Comparison of ENCODE assay signal across 18 cellular contexts in the genomic region with DNA sequence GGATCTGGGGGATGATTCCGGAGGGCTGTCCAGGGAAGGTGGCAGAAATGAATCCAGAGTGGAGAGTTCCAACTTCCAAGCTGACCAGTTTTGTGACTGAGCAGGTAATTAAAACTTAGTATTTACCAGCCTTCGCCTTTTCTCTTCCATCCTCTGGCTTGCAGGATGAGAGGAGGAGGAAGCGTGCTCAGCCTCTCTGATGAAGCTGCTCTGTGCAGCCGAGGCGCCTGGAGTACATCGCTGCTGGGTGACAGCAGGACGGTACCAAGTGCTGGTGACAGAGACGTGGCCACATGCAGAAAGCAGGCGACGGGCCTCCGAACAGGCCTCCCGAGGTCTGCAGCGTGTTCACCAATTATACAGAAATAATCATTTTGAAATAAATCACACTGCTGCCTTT.
DNase-seq lines count a peak whose midpoint lies in the region; ATAC-seq and TF ChIP-seq lines count a peak whose summit lies in the region.
"Had no signal": no experiment of that assay in that cellular context is flagged by ENCODE, and none has a peak within 500 bp of the region (broad histone marks: within the 10 kb centered on the region; RNA-seq: fewer than 3 reads in every experiment).

No MANE protein-coding gene starts in this region.

- no peak overlapping the region for H3K4me2 ChIP-seq in neuronal stem cell (ENCODE audit: insufficient read depth, low read length, poor library complexity, severe bottlenecking)
- H3K4me2 ChIP-seq: PC-9 had no signal

- no peak for TF ChIP-seq CTCF in CD4-positive, alpha-beta T cell (IDR thresholded peaks at IDR 0.05)
- no peak for TF ChIP-seq CTCF in activated CD8-positive, alpha-beta T cell treated with anti-CD3 and anti-CD28 coated beads for 36 hours (IDR thresholded peaks at IDR 0.05)
- TF ChIP-seq CTCF in glutamatergic neuron (IDR thresholded peaks at IDR 0.05; ENCODE audit: partially characterized antibody, unreplicated experiment) (no peak), psoas muscle (IDR thresholded peaks at IDR 0.05) (no peak), heart right ventricle (IDR thresholded peaks at IDR 0.05) (no peak)

- peaks cover 53% of the 10 kb centered on the region for H3K36me3 Mint-ChIP-seq in CD4-positive, alpha-beta T cell (ENCODE audit: low read depth)
- peaks cover 35% of the 10 kb centered on the region for H3K36me3 Mint-ChIP-seq in activated CD8-positive, alpha-beta T cell treated with anti-CD3 and anti-CD28 coated beads for 36 hours (ENCODE audit: low read depth)
- no peaks in the 10 kb centered on the region for H3K36me3 Mint-ChIP-seq in glutamatergic neuron (ENCODE audit: unreplicated experiment)
- peaks cover 62% of the 10 kb centered on the region for H3K36me3 Mint-ChIP-seq in activated T-helper 2 cell treated with anti-CD3 and anti-CD28 coated beads, Interferon-gamma antibody, Interleukin-2, Interleukin-4, amounts not matched to agents 10 μg/mL and 5 μg/mL and 100 μg/mL, durations not matched to agents 14 hours and 24 hours and 36 hours (ENCODE audit: low read depth)

- WGBS in neuronal stem cell (ENCODE audit: extremely low coverage in 2 of 2, insufficient read length in 2 of 2, insufficient replicate concordance in 1 of 2), 2 donors = no CpG with 5 or more reads among the region's 13 CpGs
- 80 to 87% (median 83%) methylated on average over 13 of the region's 13 CpGs for WGBS in psoas muscle, 3 donors
- 78 to 80% methylated on average over 13 of the region's 13 CpGs for WGBS in heart right ventricle, 2 donors

- DNase-seq in CD4-positive, alpha-beta T cell = no peak
- no peak for DNase-seq in activated CD8-positive, alpha-beta T cell treated with anti-CD3 and anti-CD28 coated beads for 36 hours
- DNase-seq in glutamatergic neuron (no peak), neuronal stem cell (ENCODE audit: low spot score) (no peak), psoas muscle (no peak), heart right ventricle (no peak), DMS79 treated with DMSO at 0.1 percent for 48 hours (lab: John Stamatoyannopoulos, UW) (no peak)
- DNase-seq in activated T-helper 2 cell treated with anti-CD3 and anti-CD28 coated beads, Interferon-gamma antibody, Interleukin-2, Interleukin-4, amounts not matched to agents 10 μg/mL and 5 μg/mL and 100 μg/mL, durations not matched to agents 14 hours and 24 hours and 36 hours (ENCODE audit: low spot score) = no peak
- DNase-seq: ACHN, EL, HFFc6, IMR-90, NCI-H1417, NCI-H1930, NCI-H2171 treated with DMSO at 0.1 percent for 48 hours, NCI-H774, PC-9 had no signal

- ATAC-seq in CD4-positive, alpha-beta T cell (ENCODE audit: poor library complexity) = no peak
- ATAC-seq in activated CD8-positive, alpha-beta T cell treated with anti-CD3 and anti-CD28 coated beads for 36 hours = no peak
- ATAC-seq in psoas muscle = no peak
- ATAC-seq in heart right ventricle = no peak

- no peak overlapping the region for H2AK5ac ChIP-seq in neuronal stem cell (ENCODE audit: low read depth, low read length)

- CTCF ChIA-PET in CD4-positive, alpha-beta T cell (lab: Charles Lee) = interaction anchor here (1.2 kb wide), 1 partner anchor 11 kb away, joined by 3 read pairs; no protein-coding TSS in a partner anchor
- CTCF ChIA-PET in activated CD8-positive, alpha-beta T cell treated with anti-CD3 and anti-CD28 coated beads for 36 hours (lab: Charles Lee) = interaction anchor here (1.9 kb wide), 1 partner anchor 235 kb away, joined by 7 read pairs; no protein-coding TSS in a partner anchor

- no peaks in the 10 kb centered on the region for H3K79me1 ChIP-seq in neuronal stem cell (ENCODE audit: low read depth, low read length)

- H2BK12ac ChIP-seq in neuronal stem cell (ENCODE audit: low read length) = no peak overlapping the region

- H3K18ac ChIP-seq in neuronal stem cell (ENCODE audit: low read length) = no peak overlapping the region

- no peak overlapping the region for H3K9ac ChIP-seq in neuronal stem cell (ENCODE audit: low read depth, low read length, poor library complexity)

- H2BK5ac ChIP-seq in neuronal stem cell (ENCODE audit: low read length) = no peak overlapping the region

- H4K91ac ChIP-seq in neuronal stem cell (ENCODE audit: low read depth, low read length, poor library complexity) = peak overlapping the region; percentile 59

- H2BK15ac ChIP-seq in neuronal stem cell (ENCODE audit: low read length) = no peak overlapping the region

- H3K23ac ChIP-seq in neuronal stem cell (ENCODE audit: low read depth, low read length, poor library complexity) = no peak overlapping the region

- peaks cover 0 to 5% of the 10 kb centered on the region in 2 donors for H3K4me1 ChIP-seq in neuronal stem cell (ENCODE audit: control insufficient read depth in 2 of 2, insufficient read depth in 1 of 2, low read depth in 1 of 2, low read length in 2 of 2)
- H3K4me1 ChIP-seq in psoas muscle = peaks cover 6% of the 10 kb centered on the region
- peaks cover 0 to 20% (median 7%) of the 10 kb centered on the region in 9 donors for H3K4me1 ChIP-seq in heart right ventricle

- no peak overlapping the region for H3K4me3 Mint-ChIP-seq in CD4-positive, alpha-beta T cell
- no peak overlapping the region for H3K4me3 Mint-ChIP-seq in activated CD8-positive, alpha-beta T cell treated with anti-CD3 and anti-CD28 coated beads for 36 hours
- no peak overlapping the region for H3K4me3 Mint-ChIP-seq in glutamatergic neuron (ENCODE audit: unreplicated experiment)
- no peak overlapping the region for H3K4me3 Mint-ChIP-seq in activated T-helper 2 cell treated with anti-CD3 and anti-CD28 coated beads, Interferon-gamma antibody, Interleukin-2, Interleukin-4, amounts not matched to agents 10 μg/mL and 5 μg/mL and 100 μg/mL, durations not matched to agents 14 hours and 24 hours and 36 hours (ENCODE audit: low read depth)
- H3K4me3 Mint-ChIP-seq: B cell, HFFc6 had no signal

- no peak overlapping the region for H4K8ac ChIP-seq in neuronal stem cell (ENCODE audit: low read depth, low read length)

- H3K9me3 Mint-ChIP-seq in CD4-positive, alpha-beta T cell = no peaks in the 10 kb centered on the region
- H3K9me3 Mint-ChIP-seq in activated CD8-positive, alpha-beta T cell treated with anti-CD3 and anti-CD28 coated beads for 36 hours = peaks cover 3% of the 10 kb centered on the region
- peaks cover 5% of the 10 kb centered on the region for H3K9me3 Mint-ChIP-seq in glutamatergic neuron (ENCODE audit: unreplicated experiment)
- no peaks in the 10 kb centered on the region for H3K9me3 Mint-ChIP-seq in activated T-helper 2 cell treated with anti-CD3 and anti-CD28 coated beads, Interferon-gamma antibody, Interleukin-2, Interleukin-4, amounts not matched to agents 10 μg/mL and 5 μg/mL and 100 μg/mL, durations not matched to agents 14 hours and 24 hours and 36 hours
- H3K9me3 Mint-ChIP-seq: HFFc6 had no signal

- no peaks in the 10 kb centered on the region for H3K9me3 ChIP-seq in CD4-positive, alpha-beta T cell (ENCODE audit: control insufficient read depth, low read length)
- H3K9me3 ChIP-seq in neuronal stem cell (replicated peaks in 1 of 2; ENCODE audit: control insufficient read depth in 2 of 2, insufficient read depth in 1 of 2, low read depth in 1 of 2, low read length in 2 of 2) (no peaks in the 10 kb centered on the region), psoas muscle (no peaks in the 10 kb centered on the region), heart right ventricle (no peaks in the 10 kb centered on the region)

- H3K27me3 Mint-ChIP-seq in CD4-positive, alpha-beta T cell = no peaks in the 10 kb centered on the region
- H3K27me3 Mint-ChIP-seq in activated CD8-positive, alpha-beta T cell treated with anti-CD3 and anti-CD28 coated beads for 36 hours = no peaks in the 10 kb centered on the region
- H3K27me3 Mint-ChIP-seq in glutamatergic neuron (ENCODE audit: unreplicated experiment) = peaks cover 3% of the 10 kb centered on the region
- no peaks in the 10 kb centered on the region for H3K27me3 Mint-ChIP-seq in activated T-helper 2 cell treated with anti-CD3 and anti-CD28 coated beads, Interferon-gamma antibody, Interleukin-2, Interleukin-4, amounts not matched to agents 10 μg/mL and 5 μg/mL and 100 μg/mL, durations not matched to agents 14 hours and 24 hours and 36 hours (ENCODE audit: low read depth)
- H3K27me3 Mint-ChIP-seq: B cell had no signal

- H2BK120ac ChIP-seq in neuronal stem cell (ENCODE audit: low read depth, low read length) = no peak overlapping the region

- no peaks in the 10 kb centered on the region for H3K27me3 ChIP-seq in CD4-positive, alpha-beta T cell (ENCODE audit: control insufficient read depth, insufficient read depth, low read length)
- H3K27me3 ChIP-seq in neuronal stem cell (ENCODE audit: control insufficient read depth in 3 of 3, insufficient read depth in 3 of 3, low read depth in 1 of 3, low read length in 3 of 3) = no peaks in the 10 kb centered on the region
- no peaks in the 10 kb centered on the region for H3K27me3 ChIP-seq in psoas muscle (ENCODE audit: insufficient read depth in 3 of 3, low read length in 2 of 3)
- H3K27me3 ChIP-seq in heart right ventricle = no peaks in the 10 kb centered on the region

- no peak overlapping the region for H3K4ac ChIP-seq in neuronal stem cell (ENCODE audit: low read length)

- H3K4me1 Mint-ChIP-seq in CD4-positive, alpha-beta T cell (ENCODE audit: low read depth) = peaks cover 36% of the 10 kb centered on the region
- peaks cover 46% of the 10 kb centered on the region for H3K4me1 Mint-ChIP-seq in activated CD8-positive, alpha-beta T cell treated with anti-CD3 and anti-CD28 coated beads for 36 hours (ENCODE audit: low read depth)
- peaks cover 40% of the 10 kb centered on the region for H3K4me1 Mint-ChIP-seq in glutamatergic neuron (ENCODE audit: low read depth, unreplicated experiment)
- H3K4me1 Mint-ChIP-seq in activated T-helper 2 cell treated with anti-CD3 and anti-CD28 coated beads, Interferon-gamma antibody, Interleukin-2, Interleukin-4, amounts not matched to agents 10 μg/mL and 5 μg/mL and 100 μg/mL, durations not matched to agents 14 hours and 24 hours and 36 hours (ENCODE audit: low read depth) = peaks cover 25% of the 10 kb centered on the region

- no peak overlapping the region for H3K27ac ChIP-seq in CD4-positive, alpha-beta T cell (ENCODE audit: low read depth, low read length)
- no peak overlapping the region for H3K27ac ChIP-seq in neuronal stem cell (replicated peaks; ENCODE audit: low read length)
- H3K27ac ChIP-seq in psoas muscle = no peak overlapping the region
- no peak overlapping the region for H3K27ac ChIP-seq in heart right ventricle
- H3K27ac ChIP-seq: PC-9 had no signal

- H2AFZ ChIP-seq in neuronal stem cell (ENCODE audit: low read length) = no peak overlapping the region
- H2AFZ ChIP-seq: PC-9 had no signal

- no peak overlapping the region for H3K14ac ChIP-seq in neuronal stem cell (ENCODE audit: low read length)

- H3K4me3 ChIP-seq in neuronal stem cell (ENCODE audit: low read length in 2 of 2) = no peak overlapping the region
- no peak overlapping the region for H3K4me3 ChIP-seq in psoas muscle
- H3K4me3 ChIP-seq in heart right ventricle = no peak overlapping the region
- H3K4me3 ChIP-seq: PC-9 had no signal

- intact Hi-C loops in CD4-positive, alpha-beta T cell (cut with DNase I, micrococcal nuclease) = no loop called here
- intact Hi-C loops in activated CD8-positive, alpha-beta T cell treated with anti-CD3 and anti-CD28 coated beads for 36 hours (cut with micrococcal nuclease) = no loop called here
- intact Hi-C loops in psoas muscle (cut with DNase I) (no loop called here), heart right ventricle (cut with DNase I) (no loop called here)
- intact Hi-C loops in activated T-helper 2 cell treated with anti-CD3 and anti-CD28 coated beads, Interferon-gamma antibody, Interleukin-2, Interleukin-4, amounts not matched to agents 10 μg/mL and 5 μg/mL and 100 μg/mL, durations not matched to agents 14 hours and 24 hours and 36 hours (cut with micrococcal nuclease) = no loop called here

- peak overlapping the region; percentile 13 for H3K27ac Mint-ChIP-seq in CD4-positive, alpha-beta T cell
- peak overlapping the region; percentile 38 for H3K27ac Mint-ChIP-seq in activated CD8-positive, alpha-beta T cell treated with anti-CD3 and anti-CD28 coated beads for 36 hours
- H3K27ac Mint-ChIP-seq in glutamatergic neuron (ENCODE audit: unreplicated experiment) = peak overlapping the region; percentile 45
- no peak overlapping the region for H3K27ac Mint-ChIP-seq in activated T-helper 2 cell treated with anti-CD3 and anti-CD28 coated beads, Interferon-gamma antibody, Interleukin-2, Interleukin-4, amounts not matched to agents 10 μg/mL and 5 μg/mL and 100 μg/mL, durations not matched to agents 14 hours and 24 hours and 36 hours
- H3K27ac Mint-ChIP-seq: HFFc6 had no signal

- H3K36me3 ChIP-seq in neuronal stem cell (replicated peaks in 1 of 2; ENCODE audit: control insufficient read depth in 2 of 2, insufficient read depth in 2 of 2, low read length in 2 of 2) (no peaks in the 10 kb centered on the region), psoas muscle (ENCODE audit: insufficient read depth in 1 of 2, low read depth in 1 of 2) (no peaks in the 10 kb centered on the region), heart right ventricle (peaks cover 0 to 8% (median 0%) of the 10 kb centered on the region in 9 donors)

- POLR2A ChIA-PET in CD4-positive, alpha-beta T cell (lab: Charles Lee) = no interaction called here
- POLR2A ChIA-PET in activated CD8-positive, alpha-beta T cell treated with anti-CD3 and anti-CD28 coated beads for 36 hours (lab: Charles Lee) = no interaction called here
